19 cellular contexts compared by ENCODE assay signal in the genomic region with DNA sequence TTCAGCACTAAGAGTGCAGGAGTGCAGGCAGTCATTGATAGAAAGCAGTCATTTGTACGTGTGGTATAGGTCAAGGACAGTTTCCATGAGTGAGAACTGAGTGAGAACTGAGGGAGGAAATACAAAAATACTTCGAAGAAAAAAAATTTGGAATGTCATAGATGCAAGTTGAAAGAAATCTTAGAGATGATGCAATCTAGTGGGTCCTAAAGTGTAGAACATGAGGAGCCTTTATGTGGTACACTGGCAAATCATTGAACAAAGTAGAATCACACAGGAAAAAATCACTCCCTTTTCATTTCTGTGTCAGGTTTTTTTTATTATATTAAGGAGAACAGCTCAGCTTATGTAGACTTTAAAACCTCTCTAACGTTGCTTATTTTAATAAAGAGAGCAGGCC. TPM values are rescaled to one million over a fixed set of nuclear protein-coding genes. Genes with fewer than 3 reads are reported as not detected.
DNase-seq lines count a peak whose midpoint lies in the region; ATAC-seq, FAIRE-seq and TF ChIP-seq lines count a peak whose summit lies in the region.
"Had no signal": no experiment of that assay in that cellular context is flagged by ENCODE, and none has a peak within 500 bp of the region (broad histone marks: within the 10 kb centered on the region; RNA-seq: fewer than 3 reads in every experiment).

No MANE protein-coding gene starts in this region.

- no peaks in the 10 kb centered on the region for H3K27me3 ChIP-seq in vagina

- H3K4me3 ChIP-seq in AG10803 (ENCODE audit: low read length) (no peak overlapping the region), SK-N-MC (no peak overlapping the region), vagina (no peak overlapping the region)

- H3K27ac ChIP-seq in SK-N-MC (peak overlapping the region; percentile 39; the same call in 1 of the 2 replicates), vagina (no peak overlapping the region)

- DNase-seq in AG10803 (ENCODE audit: low read depth): peak; percentile 6
- no peak for DNase-seq in GM12891 (ENCODE audit: insufficient read length, low spot score)
- no peak for DNase-seq in SK-N-MC (ENCODE audit: low read depth, low spot score)
- DNase-seq in dedifferentiated amniotic fluid mesenchymal stem cell (ENCODE audit: extremely low spot score): peak; percentile 44
- DNase-seq in vagina (ENCODE audit: extremely low spot score in 2 of 2): no peak
- no peak for DNase-seq in Right ventricle myocardium inferior (ENCODE audit: missing footprints)
- DNase-seq in stimulated activated CD4-positive, alpha-beta T cell treated with anti-CD3 and anti-CD28 coated beads, Interleukin-15, amount 100 ng/mL, for 24 hours: no peak
- DNase-seq: DMS79, H7, KG1, NCI-H1092 treated with DMSO at 0.1 percent for 48 hours, NCI-H1436 treated with DMSO at 0.1 percent for 48 hours, NCI-H1930, NCI-H510A, NCI-H82, PC-3, SHP77 had no signal

- H3K36me3 ChIP-seq in SK-N-MC (ENCODE audit: insufficient read depth, low read length): no peaks in the 10 kb centered on the region
- no peaks in the 10 kb centered on the region for H3K36me3 ChIP-seq in vagina

- H3K9ac ChIP-seq in SK-N-MC (ENCODE audit: insufficient read length): no peak overlapping the region

- no peaks in the 10 kb centered on the region for H3K4me1 ChIP-seq in vagina

- intact Hi-C loops in vagina (cut with DNase I): no loop called here
- intact Hi-C loops in Right ventricle myocardium inferior (cut with DNase I): no loop called here

- TF ChIP-seq POLR2A in GM12891 (IDR thresholded peaks at IDR 0.05; ENCODE audit: low read depth, low read length): no peak
- TF ChIP-seq POLR2A in vagina (IDR thresholded peaks at IDR 0.05): no peak

- TF ChIP-seq CTCF in AG10803 (conservative IDR thresholded peaks at IDR 0.05; ENCODE audit: low read length) (no peak), vagina (IDR thresholded peaks at IDR 0.05) (no peak)

- FAIRE-seq in GM12891 (lab: Jason Lieb, UNC): peak; percentile 69

- ATAC-seq in HG03175 (IDR thresholded peaks at IDR 0.05; ENCODE audit: unreplicated experiment): no peak
- no peak for ATAC-seq in Right ventricle myocardium inferior
- ATAC-seq: PC-3 had no signal

- H3K9me3 ChIP-seq in SK-N-MC (ENCODE audit: low read depth, low read length) (no peaks in the 10 kb centered on the region), vagina (no peaks in the 10 kb centered on the region)

TF ChIP-seq in GM12891, 5 proteins besides CTCF, POLR2A, EP300 and RAD21:
- TF ChIP-seq POU2F2 (IDR thresholded peaks at IDR 0.05; ENCODE audit: low read depth, low read length) (no peak), TAF1 (IDR thresholded peaks at IDR 0.05; ENCODE audit: low read depth, low read length) (no peak), PAX5 (IDR thresholded peaks at IDR 0.05; ENCODE audit: insufficient read depth, low read length, severe bottlenecking) (no peak), POLR2AphosphoS5 (IDR thresholded peaks at IDR 0.05; ENCODE audit: low read depth, low read length) (no peak), SPI1 (IDR thresholded peaks at IDR 0.05; ENCODE audit: low read depth, low read length) (no peak)

RNA-seq across cellular contexts. Expression of gene SLC1A1, which starts 26.4 kb away (rescaled TPM):
- 10.4 TPM for polyA plus RNA-seq in GM12891 (2012; ENCODE audit: low read depth, missing spikeins)
- total RNA-seq in vagina (1.5 TPM), Right ventricle myocardium inferior (3.2 TPM)
- polyA plus RNA-seq: CD14-positive monocyte had no signal

Comparison
In these comparisons a context has a peak if more than half of its experiments do, and no peak if none do; other contexts are left out.
1. DNase-seq: peak in AG10803 (single experiment) and dedifferentiated amniotic fluid mesenchymal stem cell (single experiment); none in GM12891 (single experiment), SK-N-MC (single experiment), vagina (0 of 2), Right ventricle myocardium inferior (single experiment) and stimulated activated CD4-positive, alpha-beta T cell treated with anti-CD3 and anti-CD28 coated beads, Interleukin-15, amount 100 ng/mL, for 24 hours (single experiment).